Comparison of ENCODE assay signal across 10 cellular contexts in genomic region chr5:76367623-76368366, GRCh38.
DNase-seq lines count a peak whose midpoint lies in the region; ATAC-seq and TF ChIP-seq lines count a peak whose summit lies in the region.
"Had no signal": no experiment of that assay in that cellular context is flagged by ENCODE, and none has a peak within 500 bp of the region (broad histone marks: within the 10 kb centered on the region; RNA-seq: fewer than 3 reads in every experiment).

No MANE protein-coding gene starts in this region.

- peak; percentile 49 for ATAC-seq in GM19025 (IDR thresholded peaks at IDR 0.05; ENCODE audit: low read depth, unreplicated experiment)
- ATAC-seq: psoas muscle had no signal

- no peak for TF ChIP-seq POLR2A in NB4 (IDR thresholded peaks at IDR 0.05; ENCODE audit: extremely low read depth, insufficient read length)

- peak; percentile 25 for DNase-seq in CD1c-positive myeloid dendritic cell (ENCODE audit: extremely low spot score)
- DNase-seq in NB4 (ENCODE audit: low read depth) = peak; percentile 51
- DNase-seq in epithelial cell of prostate (ENCODE audit: low read depth, low spot score) = peak; percentile 86
- no peak for DNase-seq in HCEC 1CT
- DNase-seq in SW 1271 (lab: John Stamatoyannopoulos, UW) = no peak
- DNase-seq in midbrain (lab: John Stamatoyannopoulos, UW) = no peak
- DNase-seq in stimulated activated CD8-positive, alpha-beta memory T cell treated with anti-CD3 and anti-CD28 coated beads, Interleukin-4, amount 100 ng/mL, for 48 hours = no peak
- DNase-seq: kidney, psoas muscle had no signal

- TF ChIP-seq CTCF in NB4 (IDR thresholded peaks at IDR 0.05; ENCODE audit: low read depth, low read length) = no peak

- no peak overlapping the region for H3K4me3 ChIP-seq in NB4 (ENCODE audit: low read depth, low read length)
- H3K4me3 ChIP-seq: psoas muscle had no signal

- peak overlapping the region; percentile 21 for H3K27ac ChIP-seq in epithelial cell of prostate
- H3K27ac ChIP-seq: psoas muscle had no signal

Comparison
In these comparisons a context has a peak if more than half of its experiments do, and no peak if none do; other contexts are left out.
1. DNase-seq: peak in CD1c-positive myeloid dendritic cell (single experiment), NB4 (single experiment) and epithelial cell of prostate (single experiment); none in HCEC 1CT (single experiment), SW 1271 (0 of 2), midbrain (single experiment) and stimulated activated CD8-positive, alpha-beta memory T cell treated with anti-CD3 and anti-CD28 coated beads, Interleukin-4, amount 100 ng/mL, for 48 hours (single experiment).